8 cellular contexts compared by ENCODE assay signal in genomic region chr10:68471063-68471585, GRCh38. TPM values are rescaled to one million over a fixed set of nuclear protein-coding genes. Genes with fewer than 3 reads are reported as not detected.
DNase-seq lines count a peak whose midpoint lies in the region; ATAC-seq and TF ChIP-seq lines count a peak whose summit lies in the region.

No MANE protein-coding gene starts in this region.

- H3K4me1 Mint-ChIP-seq in activated naive CD4-positive, alpha-beta T cell treated with anti-CD3 and anti-CD28 coated beads, Interleukin-2, amount 50 U/mL, for 24 hours = peaks cover 23% of the 10 kb centered on the region

- peak overlapping the region; percentile 95 for H3K4me3 Mint-ChIP-seq in activated naive CD4-positive, alpha-beta T cell treated with anti-CD3 and anti-CD28 coated beads, Interleukin-2, amount 50 U/mL, for 24 hours

- no peak for TF ChIP-seq CTCF in fibroblast of villous mesenchyme (IDR thresholded peaks at IDR 0.05; ENCODE audit: insufficient read depth, low read depth, low read length)

- H3K27me3 Mint-ChIP-seq in activated naive CD4-positive, alpha-beta T cell treated with anti-CD3 and anti-CD28 coated beads, Interleukin-2, amount 50 U/mL, for 24 hours = no peaks in the 10 kb centered on the region

- no peaks in the 10 kb centered on the region for H3K9me3 Mint-ChIP-seq in activated naive CD4-positive, alpha-beta T cell treated with anti-CD3 and anti-CD28 coated beads, Interleukin-2, amount 50 U/mL, for 24 hours

- H3K36me3 Mint-ChIP-seq in activated naive CD4-positive, alpha-beta T cell treated with anti-CD3 and anti-CD28 coated beads, Interleukin-2, amount 50 U/mL, for 24 hours = no peaks in the 10 kb centered on the region

- no peaks in the 10 kb centered on the region for H3K27me3 ChIP-seq in SJSA1 (replicated peaks)
- no peaks in the 10 kb centered on the region for H3K27me3 ChIP-seq in skeletal muscle tissue (ENCODE audit: control insufficient read depth in 3 of 3, insufficient read depth in 3 of 3, low read length in 3 of 3)

- H3K4me3 ChIP-seq in SJSA1 (peak overlapping the region; percentile 74), fibroblast of villous mesenchyme (ENCODE audit: low read depth, low read length) (peak overlapping the region; percentile 83), skeletal muscle tissue (ENCODE audit: low read length in 3 of 3) (peak overlapping the region; percentile 73 to 82 (median 79))

- no peaks in the 10 kb centered on the region for H3K9me3 ChIP-seq in SJSA1 (replicated peaks)
- H3K9me3 ChIP-seq in skeletal muscle tissue (ENCODE audit: control insufficient read depth in 3 of 3, low read length in 3 of 3) = no peaks in the 10 kb centered on the region

- peaks cover 19% of the 10 kb centered on the region for H3K4me1 ChIP-seq in SJSA1 (replicated peaks)
- peaks cover 7 to 10% (median 9%) of the 10 kb centered on the region in 3 donors for H3K4me1 ChIP-seq in skeletal muscle tissue (ENCODE audit: control insufficient read depth in 3 of 3, insufficient read depth in 3 of 3, low read length in 3 of 3)

- H3K27ac Mint-ChIP-seq in activated naive CD4-positive, alpha-beta T cell treated with anti-CD3 and anti-CD28 coated beads, Interleukin-2, amount 50 U/mL, for 24 hours = peak overlapping the region; percentile 73

- peaks cover 46% of the 10 kb centered on the region for H3K36me3 ChIP-seq in SJSA1
- H3K36me3 ChIP-seq in skeletal muscle tissue (ENCODE audit: control insufficient read depth in 3 of 3, insufficient read depth in 3 of 3, low read length in 3 of 3) = peaks cover 0 to 3% (median 0%) of the 10 kb centered on the region in 3 donors

- peak overlapping the region; percentile 58 to 79 (median 70) for H3K9ac ChIP-seq in skeletal muscle tissue (ENCODE audit: low read depth in 1 of 3, low read length in 3 of 3)

- DNase-seq in activated naive CD4-positive, alpha-beta T cell (lab: John Stamatoyannopoulos, UW) = no peak
- DNase-seq in SJSA1 (ENCODE audit: low read depth in 1 of 2, low spot score in 2 of 2) = no peak
- DNase-seq in fibroblast of villous mesenchyme (ENCODE audit: low read depth) = peak; percentile 6
- no peak for DNase-seq in mucosa of gallbladder (ENCODE audit: low spot score)
- no peak for DNase-seq in HuH-7.5 (ENCODE audit: low spot score)

- peak overlapping the region; percentile 85 for H3K27ac ChIP-seq in SJSA1
- H3K27ac ChIP-seq in skeletal muscle tissue (ENCODE audit: low read depth, low read length) = no peak overlapping the region

- no peak for ATAC-seq in GM18907 (IDR thresholded peaks at IDR 0.05; ENCODE audit: unreplicated experiment)

RNA-seq across cellular contexts. Expression of gene DNA2, which starts 0.6 kb away (rescaled TPM):
- total RNA-seq in SJSA1 (2014; rRNA removed; shearing (Covaris generic)) = 23.9 and 49.9 TPM in 2 replicates
- total RNA-seq in fibroblast of villous mesenchyme (9.7 and 13.0 TPM in 2 replicates), skeletal muscle tissue (16.7 TPM), mucosa of gallbladder (4.6 TPM)

RNA-seq across cellular contexts. Expression of gene SLC25A16, which starts 56.2 kb away (rescaled TPM):
- total RNA-seq in SJSA1 (2014; rRNA removed; shearing (Covaris generic)) = 9.3 and 21.0 TPM in 2 replicates
- 14.8 and 28.1 TPM in 2 replicates for total RNA-seq in fibroblast of villous mesenchyme
- 14.6 TPM for total RNA-seq in skeletal muscle tissue
- total RNA-seq in mucosa of gallbladder = 21.5 TPM
